In the genomic region with DNA sequence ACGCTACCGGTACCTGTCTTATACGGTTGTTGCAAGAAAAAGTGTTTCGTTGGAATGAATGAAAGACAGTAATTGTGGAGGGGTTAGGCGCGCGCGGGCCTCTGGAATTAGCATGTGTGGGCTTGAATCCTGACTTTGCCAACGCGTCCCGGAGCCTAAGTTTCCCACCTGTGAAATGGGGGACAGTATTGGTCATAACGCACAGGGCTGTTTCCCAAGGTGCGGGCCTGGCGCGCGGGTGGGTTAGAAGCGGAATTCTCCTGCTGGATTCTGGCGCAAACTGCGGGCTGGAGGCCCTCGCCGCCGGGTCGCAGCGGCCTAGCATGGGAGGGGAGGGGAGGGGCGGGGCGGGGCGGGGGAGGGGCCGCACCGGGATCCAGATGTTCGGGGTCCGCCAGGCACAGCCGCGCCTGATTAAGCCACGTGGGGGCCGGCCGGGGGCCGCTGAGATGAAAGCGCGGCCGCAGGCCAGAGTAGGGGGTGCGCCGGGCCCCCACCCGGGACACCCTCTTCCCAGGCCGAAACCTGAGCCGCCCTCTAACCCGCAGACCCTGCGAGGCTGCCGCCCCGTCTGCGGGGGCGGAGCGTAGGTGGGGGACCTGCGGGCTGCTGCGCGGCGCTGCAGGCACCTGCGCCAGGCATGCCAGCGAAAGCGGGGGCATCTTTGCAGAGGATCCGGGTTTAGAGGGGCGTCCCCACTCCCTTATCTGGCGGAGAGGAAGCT, we compare ENCODE assay signal across 2 cellular contexts.
TF ChIP-seq lines count a peak whose summit lies in the region.

No MANE protein-coding gene starts in this region.

TF ChIP-seq in Ishikawa, 13 proteins besides CTCF, POLR2A, EP300 and RAD21:
- TF ChIP-seq, protein P1, sequence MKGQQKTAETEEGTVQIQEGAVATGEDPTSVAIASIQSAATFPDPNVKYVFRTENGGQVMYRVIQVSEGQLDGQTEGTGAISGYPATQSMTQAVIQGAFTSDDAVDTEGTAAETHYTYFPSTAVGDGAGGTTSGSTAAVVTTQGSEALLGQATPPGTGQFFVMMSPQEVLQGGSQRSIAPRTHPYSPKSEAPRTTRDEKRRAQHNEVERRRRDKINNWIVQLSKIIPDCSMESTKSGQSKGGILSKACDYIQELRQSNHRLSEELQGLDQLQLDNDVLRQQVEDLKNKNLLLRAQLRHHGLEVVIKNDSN (IDR thresholded peaks at IDR 0.05), result no peak
- TF ChIP-seq EGR1 (IDR thresholded peaks at IDR 0.05), result peak; percentile 95
- 0 out of 2 replicates have a peak, but pooled peaks have one; percentile 14 for TF ChIP-seq MAX (IDR thresholded peaks at IDR 0.05)
- TF ChIP-seq ZBTB7A (IDR thresholded peaks at IDR 0.05; ENCODE audit: low read depth), result peak; percentile 59; the same call in 1 of the 2 replicates

TF ChIP-seq in endothelial cell of umbilical vein, 7 proteins besides CTCF, POLR2A, EP300 and RAD21:
- TF ChIP-seq MAX (IDR thresholded peaks at IDR 0.05; ENCODE audit: insufficient read depth, insufficient read length) (no peak), EZH2 (IDR thresholded peaks at IDR 0.05; ENCODE audit: borderline replicate concordance, low read depth, low read length, severe bottlenecking) (peak; percentile 43)
